In genomic region chr11:118572075-118572913, GRCh38 we compare ENCODE assay signal across 1 cellular context.
TF ChIP-seq lines count a peak whose summit lies in the region.

TSS of gene ARCN1 (plus strand) at chr11:118572409. CDS start at chr11:118572548, 139 bp downstream.

TF ChIP-seq in K562, 482 proteins besides CTCF, POLR2A, EP300 and RAD21 (continued from another document):
- TF ChIP-seq, protein P1, sequence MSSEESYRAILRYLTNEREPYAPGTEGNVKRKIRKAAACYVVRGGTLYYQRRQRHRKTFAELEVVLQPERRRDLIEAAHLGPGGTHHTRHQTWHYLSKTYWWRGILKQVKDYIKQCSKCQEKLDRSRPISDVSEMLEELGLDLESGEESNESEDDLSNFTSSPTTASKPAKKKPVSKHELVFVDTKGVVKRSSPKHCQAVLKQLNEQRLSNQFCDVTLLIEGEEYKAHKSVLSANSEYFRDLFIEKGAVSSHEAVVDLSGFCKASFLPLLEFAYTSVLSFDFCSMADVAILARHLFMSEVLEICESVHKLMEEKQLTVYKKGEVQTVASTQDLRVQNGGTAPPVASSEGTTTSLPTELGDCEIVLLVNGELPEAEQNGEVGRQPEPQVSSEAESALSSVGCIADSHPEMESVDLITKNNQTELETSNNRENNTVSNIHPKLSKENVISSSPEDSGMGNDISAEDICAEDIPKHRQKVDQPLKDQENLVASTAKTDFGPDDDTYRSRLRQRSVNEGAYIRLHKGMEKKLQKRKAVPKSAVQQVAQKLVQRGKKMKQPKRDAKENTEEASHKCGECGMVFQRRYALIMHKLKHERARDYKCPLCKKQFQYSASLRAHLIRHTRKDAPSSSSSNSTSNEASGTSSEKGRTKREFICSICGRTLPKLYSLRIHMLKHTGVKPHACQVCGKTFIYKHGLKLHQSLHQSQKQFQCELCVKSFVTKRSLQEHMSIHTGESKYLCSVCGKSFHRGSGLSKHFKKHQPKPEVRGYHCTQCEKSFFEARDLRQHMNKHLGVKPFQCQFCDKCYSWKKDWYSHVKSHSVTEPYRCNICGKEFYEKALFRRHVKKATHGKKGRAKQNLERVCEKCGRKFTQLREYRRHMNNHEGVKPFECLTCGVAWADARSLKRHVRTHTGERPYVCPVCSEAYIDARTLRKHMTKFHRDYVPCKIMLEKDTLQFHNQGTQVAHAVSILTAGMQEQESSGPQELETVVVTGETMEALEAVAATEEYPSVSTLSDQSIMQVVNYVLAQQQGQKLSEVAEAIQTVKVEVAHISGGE (CRISPR knock-in tag; IDR thresholded peaks at IDR 0.05), result peak in 1 of 3 experiments; percentile 31; a peak in 1 of 6 replicates
- TF ChIP-seq TRIM28 (IDR thresholded peaks at IDR 0.05) (no peak), CBFB (CRISPR knock-in tag; IDR thresholded peaks at IDR 0.05) (peak; percentile 18; the same call in 1 of the 2 replicates), ZNF354B (CRISPR knock-in tag; IDR thresholded peaks at IDR 0.05) (no peak), RFX7 (CRISPR knock-in tag; IDR thresholded peaks at IDR 0.05) (no peak), ZNF282 (CRISPR knock-in tag; IDR thresholded peaks at IDR 0.05) (0 out of 2 replicates have a peak, but pooled peaks have one; percentile 65), RBFOX2 (IDR thresholded peaks at IDR 0.05; ENCODE audit: low read depth, low read length) (peak; percentile 94), RBM39 (optimal IDR thresholded peaks at IDR 0.05; ENCODE audit: low read depth, low read length) (no peak), ETV5 (CRISPR knock-in tag; IDR thresholded peaks at IDR 0.05; ENCODE audit: low read depth) (peak; percentile 48; the same call in 1 of the 2 replicates), MCM3 (IDR thresholded peaks at IDR 0.05) (no peak), CAMTA2 (CRISPR knock-in tag; conservative IDR thresholded peaks at IDR 0.05) (no peak), C11orf30 (IDR thresholded peaks at IDR 0.05; ENCODE audit: low read depth) (no peak), ZNF174 (CRISPR knock-in tag; IDR thresholded peaks at IDR 0.05) (no peak), TEAD1 (CRISPR knock-in tag; IDR thresholded peaks at IDR 0.05) (no peak)
- TF ChIP-seq, protein P2, sequence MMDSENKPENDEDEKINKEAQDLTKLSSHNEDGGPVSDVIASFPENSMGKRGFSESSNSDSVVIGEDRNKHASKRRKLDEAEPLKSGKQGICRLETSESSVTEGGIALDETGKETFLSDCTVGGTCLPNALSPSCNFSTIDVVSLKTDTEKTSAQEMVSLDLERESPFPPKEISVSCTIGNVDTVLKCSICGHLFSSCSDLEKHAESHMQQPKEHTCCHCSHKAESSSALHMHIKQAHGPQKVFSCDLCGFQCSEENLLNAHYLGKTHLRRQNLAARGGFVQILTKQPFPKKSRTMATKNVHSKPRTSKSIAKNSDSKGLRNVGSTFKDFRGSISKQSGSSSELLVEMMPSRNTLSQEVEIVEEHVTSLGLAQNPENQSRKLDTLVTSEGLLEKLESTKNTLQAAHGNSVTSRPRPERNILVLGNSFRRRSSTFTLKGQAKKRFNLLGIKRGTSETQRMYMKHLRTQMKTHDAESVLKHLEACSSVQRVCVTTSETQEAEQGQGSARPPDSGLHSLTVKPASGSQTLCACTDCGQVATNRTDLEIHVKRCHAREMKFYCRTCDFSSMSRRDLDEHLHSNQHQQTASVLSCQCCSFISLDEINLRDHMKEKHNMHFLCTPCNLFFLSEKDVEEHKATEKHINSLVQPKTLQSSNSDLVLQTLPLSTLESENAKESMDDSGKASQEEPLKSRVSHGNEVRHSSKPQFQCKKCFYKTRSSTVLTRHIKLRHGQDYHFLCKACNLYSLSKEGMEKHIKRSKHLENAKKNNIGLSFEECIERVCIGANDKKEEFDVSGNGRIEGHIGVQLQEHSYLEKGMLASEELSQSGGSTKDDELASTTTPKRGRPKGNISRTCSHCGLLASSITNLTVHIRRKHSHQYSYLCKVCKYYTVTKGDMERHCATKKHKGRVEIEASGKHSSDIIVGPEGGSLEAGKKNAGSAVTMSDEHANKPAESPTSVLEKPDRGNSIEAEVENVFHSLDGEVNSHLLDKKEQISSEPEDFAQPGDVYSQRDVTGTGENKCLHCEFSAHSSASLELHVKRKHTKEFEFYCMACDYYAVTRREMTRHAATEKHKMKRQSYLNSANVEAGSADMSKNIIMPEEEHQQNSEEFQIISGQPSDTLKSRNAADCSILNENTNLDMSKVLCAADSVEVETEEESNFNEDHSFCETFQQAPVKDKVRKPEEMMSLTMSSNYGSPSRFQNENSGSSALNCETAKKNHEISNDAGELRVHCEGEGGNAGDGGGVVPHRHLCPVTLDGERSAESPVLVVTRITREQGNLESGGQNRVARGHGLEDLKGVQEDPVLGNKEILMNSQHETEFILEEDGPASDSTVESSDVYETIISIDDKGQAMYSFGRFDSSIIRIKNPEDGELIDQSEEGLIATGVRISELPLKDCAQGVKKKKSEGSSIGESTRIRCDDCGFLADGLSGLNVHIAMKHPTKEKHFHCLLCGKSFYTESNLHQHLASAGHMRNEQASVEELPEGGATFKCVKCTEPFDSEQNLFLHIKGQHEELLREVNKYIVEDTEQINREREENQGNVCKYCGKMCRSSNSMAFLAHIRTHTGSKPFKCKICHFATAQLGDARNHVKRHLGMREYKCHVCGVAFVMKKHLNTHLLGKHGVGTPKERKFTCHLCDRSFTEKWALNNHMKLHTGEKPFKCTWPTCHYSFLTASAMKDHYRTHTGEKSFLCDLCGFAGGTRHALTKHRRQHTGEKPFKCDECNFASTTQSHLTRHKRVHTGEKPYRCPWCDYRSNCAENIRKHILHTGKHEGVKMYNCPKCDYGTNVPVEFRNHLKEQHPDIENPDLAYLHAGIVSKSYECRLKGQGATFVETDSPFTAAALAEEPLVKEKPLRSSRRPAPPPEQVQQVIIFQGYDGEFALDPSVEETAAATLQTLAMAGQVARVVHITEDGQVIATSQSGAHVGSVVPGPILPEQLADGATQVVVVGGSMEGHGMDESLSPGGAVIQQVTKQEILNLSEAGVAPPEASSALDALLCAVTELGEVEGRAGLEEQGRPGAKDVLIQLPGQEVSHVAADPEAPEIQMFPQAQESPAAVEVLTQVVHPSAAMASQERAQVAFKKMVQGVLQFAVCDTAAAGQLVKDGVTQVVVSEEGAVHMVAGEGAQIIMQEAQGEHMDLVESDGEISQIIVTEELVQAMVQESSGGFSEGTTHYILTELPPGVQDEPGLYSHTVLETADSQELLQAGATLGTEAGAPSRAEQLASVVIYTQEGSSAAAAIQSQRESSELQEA (IDR thresholded peaks at IDR 0.05; ENCODE audit: low read depth), result no peak
- TF ChIP-seq, protein P3, sequence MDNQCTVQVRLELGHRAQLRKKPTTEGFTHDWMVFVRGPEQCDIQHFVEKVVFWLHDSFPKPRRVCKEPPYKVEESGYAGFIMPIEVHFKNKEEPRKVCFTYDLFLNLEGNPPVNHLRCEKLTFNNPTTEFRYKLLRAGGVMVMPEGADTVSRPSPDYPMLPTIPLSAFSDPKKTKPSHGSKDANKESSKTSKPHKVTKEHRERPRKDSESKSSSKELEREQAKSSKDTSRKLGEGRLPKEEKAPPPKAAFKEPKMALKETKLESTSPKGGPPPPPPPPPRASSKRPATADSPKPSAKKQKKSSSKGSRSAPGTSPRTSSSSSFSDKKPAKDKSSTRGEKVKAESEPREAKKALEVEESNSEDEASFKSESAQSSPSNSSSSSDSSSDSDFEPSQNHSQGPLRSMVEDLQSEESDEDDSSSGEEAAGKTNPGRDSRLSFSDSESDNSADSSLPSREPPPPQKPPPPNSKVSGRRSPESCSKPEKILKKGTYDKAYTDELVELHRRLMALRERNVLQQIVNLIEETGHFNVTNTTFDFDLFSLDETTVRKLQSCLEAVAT (IDR thresholded peaks at IDR 0.05), result 0 out of 4 replicates have a peak, but pooled peaks of 1 of the 2 experiments have one; percentile 11
TF ChIP-seq in K562: peak in this region for 98.
